9 cellular contexts compared by ENCODE assay signal in genomic region chr3:50319872-50320625, GRCh38. TPM values are rescaled to one million over a fixed set of nuclear protein-coding genes. Genes with fewer than 3 reads are reported as not detected.
DNase-seq lines count a peak whose midpoint lies in the region; ATAC-seq and TF ChIP-seq lines count a peak whose summit lies in the region.
"Had no signal": no experiment of that assay in that cellular context is flagged by ENCODE, and none has a peak within 500 bp of the region (broad histone marks: within the 10 kb centered on the region; RNA-seq: fewer than 3 reads in every experiment).

No MANE protein-coding gene starts in this region.

- 71% methylated on average over 26 of the region's 30 CpGs for WGBS in mammary epithelial cell (ENCODE audit: low coverage, missing lambda C conversion rate)

- H3K36me3 ChIP-seq in mammary epithelial cell (ENCODE audit: insufficient read depth, low read length) (no peaks in the 10 kb centered on the region), upper lobe of right lung (peaks cover 33% of the 10 kb centered on the region)

- no peaks in the 10 kb centered on the region for H3K9me3 ChIP-seq in mammary epithelial cell (replicated peaks; ENCODE audit: insufficient read depth, low read length)
- no peaks in the 10 kb centered on the region for H3K9me3 ChIP-seq in upper lobe of right lung

- no peaks in the 10 kb centered on the region for H3K9me3 Mint-ChIP-seq in activated naive CD4-positive, alpha-beta T cell treated with anti-CD3 and anti-CD28 coated beads for 36 hours
- no peaks in the 10 kb centered on the region for H3K9me3 Mint-ChIP-seq in activated naive CD4-positive, alpha-beta T cell treated with anti-CD3 and anti-CD28 coated beads, Interleukin-2, amount 50 U/mL, for 72 hours
- H3K9me3 Mint-ChIP-seq in memory B cell, result no peaks in the 10 kb centered on the region

- CTCF ChIA-PET in activated naive CD4-positive, alpha-beta T cell treated with anti-CD3 and anti-CD28 coated beads for 36 hours (lab: Charles Lee), result interaction anchor here (0.6 to 3.0 kb wide), 3 partner anchors 12 to 20 kb away, joined by 3 to 12 read pairs (median 3); partner anchors contain the start of genes HYAL3 and NAA80
- CTCF ChIA-PET in mammary epithelial cell (lab: Charles Lee; ENCODE audit: low non-redundant PET), result no interaction called here

- H3K4me1 Mint-ChIP-seq in activated naive CD4-positive, alpha-beta T cell treated with anti-CD3 and anti-CD28 coated beads for 36 hours (ENCODE audit: low read depth), result peaks cover 37% of the 10 kb centered on the region
- peaks cover 42% of the 10 kb centered on the region for H3K4me1 Mint-ChIP-seq in memory B cell

- ATAC-seq in activated naive CD4-positive, alpha-beta T cell treated with anti-CD3 and anti-CD28 coated beads, Interleukin-2, amount 50 U/mL, for 72 hours, result no peak
- ATAC-seq in memory B cell (ENCODE audit: low read depth), result no peak
- ATAC-seq in upper lobe of right lung, result no peak
- no peak for ATAC-seq in GM21576 (IDR thresholded peaks at IDR 0.05; ENCODE audit: unreplicated experiment)

- in situ Hi-C loops in mammary epithelial cell (cut with MboI; ENCODE audit: low sequenced_read_pairs in 2 of 2), result loop anchor here in 1 of 2 donors (10.0 kb wide), 1 partner anchor 45 kb away; the partner anchor contains the start of gene LSMEM2

- no peaks in the 10 kb centered on the region for H3K27me3 Mint-ChIP-seq in activated naive CD4-positive, alpha-beta T cell treated with anti-CD3 and anti-CD28 coated beads for 36 hours (ENCODE audit: low read depth)
- no peaks in the 10 kb centered on the region for H3K27me3 Mint-ChIP-seq in memory B cell

- H3K79me2 ChIP-seq in mammary epithelial cell (ENCODE audit: insufficient read depth, low read length), result peaks cover 35% of the 10 kb centered on the region

- intact Hi-C loops in activated naive CD4-positive, alpha-beta T cell treated with anti-CD3 and anti-CD28 coated beads for 36 hours (cut with micrococcal nuclease), result loop anchor here (5.0 kb wide), 1 partner anchor 128 kb away; the partner anchor contains the start of gene GNAT1
- intact Hi-C loops in mammary epithelial cell (cut with micrococcal nuclease), result no loop called here
- intact Hi-C loops in upper lobe of right lung (cut with DNase I), result no loop called here

- peak overlapping the region; percentile 93 for H2AFZ ChIP-seq in mammary epithelial cell (ENCODE audit: low read depth, low read length)

- no peak for DNase-seq in activated naive CD4-positive, alpha-beta T cell treated with anti-CD3 and anti-CD28 coated beads for 36 hours
- no peak for DNase-seq in activated naive CD4-positive, alpha-beta T cell treated with anti-CD3 and anti-CD28 coated beads, Interleukin-2, amount 50 U/mL, for 72 hours (ENCODE audit: low spot score in 2 of 2)
- DNase-seq in mammary epithelial cell, result no peak
- no peak for DNase-seq in memory B cell (ENCODE audit: low spot score in 2 of 2)
- no peak for DNase-seq in upper lobe of right lung
- no peak for DNase-seq in NCI-H774 (lab: John Stamatoyannopoulos, UW)
- no peak for DNase-seq in NCI-H345 (lab: John Stamatoyannopoulos, UW)
- DNase-seq: cortex of kidney had no signal

- peak overlapping the region; percentile 43 to 72 (median 64) for H3K4me3 ChIP-seq in mammary epithelial cell (replicated peaks in 1 of 3; ENCODE audit: insufficient read depth in 1 of 3, low read depth in 2 of 3, low read length in 3 of 3)
- H3K4me3 ChIP-seq in upper lobe of right lung, result peak overlapping the region; percentile 66

- H3K27ac ChIP-seq in mammary epithelial cell (ENCODE audit: insufficient read depth, low read depth, low read length), result peak overlapping the region; percentile 98
- H3K27ac ChIP-seq in upper lobe of right lung, result peak overlapping the region; percentile 98

- no peaks in the 10 kb centered on the region for H4K20me1 ChIP-seq in mammary epithelial cell (ENCODE audit: insufficient read depth, low read length)

- H3K27me3 ChIP-seq in mammary epithelial cell (ENCODE audit: insufficient read depth, low read length), result no peaks in the 10 kb centered on the region
- H3K27me3 ChIP-seq in upper lobe of right lung, result no peaks in the 10 kb centered on the region

- H3K27ac Mint-ChIP-seq in activated naive CD4-positive, alpha-beta T cell treated with anti-CD3 and anti-CD28 coated beads for 36 hours, result no peak overlapping the region
- H3K27ac Mint-ChIP-seq in activated naive CD4-positive, alpha-beta T cell treated with anti-CD3 and anti-CD28 coated beads, Interleukin-2, amount 50 U/mL, for 72 hours, result peak overlapping the region in 1 of 2 donors; percentile 76
- peak overlapping the region; percentile 72 for H3K27ac Mint-ChIP-seq in memory B cell

- peak overlapping the region; percentile 86 for H3K4me3 Mint-ChIP-seq in activated naive CD4-positive, alpha-beta T cell treated with anti-CD3 and anti-CD28 coated beads for 36 hours
- peak overlapping the region; percentile 91 for H3K4me3 Mint-ChIP-seq in memory B cell

- dilution Hi-C loops in mammary epithelial cell (cut with HindIII; ENCODE audit: low sequenced_read_pairs), result no loop called here

- no peak for TF ChIP-seq CTCF in mammary epithelial cell (conservative IDR thresholded peaks at IDR 0.05 in 1 of 2, IDR thresholded peaks at IDR 0.05 in 1 of 2; ENCODE audit: extremely low read depth in 1 of 2, insufficient read depth in 1 of 2, low read depth in 1 of 2, low read length in 2 of 2)
- TF ChIP-seq CTCF in upper lobe of right lung (IDR thresholded peaks at IDR 0.05), result no peak

- peak overlapping the region; percentile 95 for H3K4me2 ChIP-seq in mammary epithelial cell (ENCODE audit: insufficient read depth, low read depth, low read length)

- H3K4me1 ChIP-seq in mammary epithelial cell (ENCODE audit: insufficient read depth, low read length), result peaks cover 58% of the 10 kb centered on the region
- H3K4me1 ChIP-seq in upper lobe of right lung, result peaks cover 76% of the 10 kb centered on the region

- H3K36me3 Mint-ChIP-seq in activated naive CD4-positive, alpha-beta T cell treated with anti-CD3 and anti-CD28 coated beads for 36 hours (ENCODE audit: low read depth), result no peaks in the 10 kb centered on the region
- no peaks in the 10 kb centered on the region for H3K36me3 Mint-ChIP-seq in activated naive CD4-positive, alpha-beta T cell treated with anti-CD3 and anti-CD28 coated beads, Interleukin-2, amount 50 U/mL, for 72 hours
- H3K36me3 Mint-ChIP-seq in memory B cell, result no peaks in the 10 kb centered on the region

- H3K9ac ChIP-seq in mammary epithelial cell (ENCODE audit: insufficient read depth, low read length), result peak overlapping the region; percentile 91

- BruUV-seq in mammary epithelial cell (replicated peaks; lab: Mats Ljungman, UMichigan), result no TSS peak

RNA-seq across cellular contexts. Expression of gene HYAL2, which starts 2.5 kb away (rescaled TPM):
- 1 to 10 TPM; 1.5 to 2.1 TPM for total RNA-seq in activated naive CD4-positive, alpha-beta T cell treated with anti-CD3 and anti-CD28 coated beads for 36 hours
- 1 to 10 TPM; 4.2 to 6.1 TPM for total RNA-seq in activated naive CD4-positive, alpha-beta T cell treated with anti-CD3 and anti-CD28 coated beads, Interleukin-2, amount 50 U/mL, for 72 hours
- 10 to 100 TPM; 37.0 to 65.5 TPM for total RNA-seq in mammary epithelial cell
- polyA plus RNA-seq in mammary epithelial cell, result 77.9 TPM
- 56.5 TPM for polyA minus RNA-seq in mammary epithelial cell
- total RNA-seq in upper lobe of right lung, result 303 TPM

RNA-seq across cellular contexts. Expression of gene TUSC2, which starts 8.0 kb away (rescaled TPM):
- total RNA-seq in activated naive CD4-positive, alpha-beta T cell treated with anti-CD3 and anti-CD28 coated beads for 36 hours, result 10 to 100 TPM; 14.1 to 14.4 TPM
- 10 to 100 TPM; 10.7 to 20.1 TPM for total RNA-seq in activated naive CD4-positive, alpha-beta T cell treated with anti-CD3 and anti-CD28 coated beads, Interleukin-2, amount 50 U/mL, for 72 hours
- total RNA-seq in mammary epithelial cell (10 to 100 TPM; 22.0 to 22.4 TPM), upper lobe of right lung (29.2 TPM)
- 34.4 TPM for polyA plus RNA-seq in mammary epithelial cell
- 27.6 TPM for polyA minus RNA-seq in mammary epithelial cell

RNA-seq across cellular contexts. Expression of gene HYAL1, which starts 16.7 kb away (rescaled TPM):
- not detected for total RNA-seq in activated naive CD4-positive, alpha-beta T cell treated with anti-CD3 and anti-CD28 coated beads for 36 hours
- under 1 TPM in 1 of 2 donors, not detected in 1; 0.39 TPM for total RNA-seq in activated naive CD4-positive, alpha-beta T cell treated with anti-CD3 and anti-CD28 coated beads, Interleukin-2, amount 50 U/mL, for 72 hours
- total RNA-seq in mammary epithelial cell (under 1 TPM; 0.17 to 0.40 TPM), upper lobe of right lung (78.8 TPM)
- polyA plus RNA-seq in mammary epithelial cell, result 2.5 TPM
- polyA minus RNA-seq in mammary epithelial cell, result 7.8 TPM

RNA-seq across cellular contexts. Expression of gene RASSF1, which starts 20.6 kb away (rescaled TPM):
- 10 to 100 TPM; 37.5 to 38.5 TPM for total RNA-seq in activated naive CD4-positive, alpha-beta T cell treated with anti-CD3 and anti-CD28 coated beads for 36 hours
- 10 to 100 TPM; 68.3 to 83.1 TPM for total RNA-seq in activated naive CD4-positive, alpha-beta T cell treated with anti-CD3 and anti-CD28 coated beads, Interleukin-2, amount 50 U/mL, for 72 hours
- total RNA-seq in mammary epithelial cell (10 to 100 TPM in 1 of 2 donors, 1 to 10 TPM in 1; 9.2 to 23.3 TPM), upper lobe of right lung (39.1 TPM)
- polyA plus RNA-seq in mammary epithelial cell, result 29.2 TPM
- polyA minus RNA-seq in mammary epithelial cell, result 3.3 TPM

RNA-seq across cellular contexts. Expression of gene HYAL3, which starts 20.8 kb away (rescaled TPM):
- under 1 TPM; 0.74 to 0.88 TPM for total RNA-seq in activated naive CD4-positive, alpha-beta T cell treated with anti-CD3 and anti-CD28 coated beads for 36 hours
- total RNA-seq in activated naive CD4-positive, alpha-beta T cell treated with anti-CD3 and anti-CD28 coated beads, Interleukin-2, amount 50 U/mL, for 72 hours, result 1 to 10 TPM; 4.3 to 6.6 TPM
- total RNA-seq in mammary epithelial cell (10 to 100 TPM in 1 of 2 donors, 1 to 10 TPM in 1; 9.7 to 12.7 TPM), upper lobe of right lung (2.8 TPM)
- 23.8 TPM for polyA plus RNA-seq in mammary epithelial cell
- polyA minus RNA-seq in mammary epithelial cell, result 12.6 TPM

Comparison
In these comparisons a context has a peak if more than half of its experiments do, and no peak if none do; other contexts are left out.
1. RNA of gene HYAL2, which starts 2.5 kb away (total RNA-seq): 303 TPM in upper lobe of right lung (single experiment) and 37.0 to 65.5 TPM in mammary epithelial cell; 4.2 to 6.1 TPM in activated naive CD4-positive, alpha-beta T cell treated with anti-CD3 and anti-CD28 coated beads, Interleukin-2, amount 50 U/mL, for 72 hours and 1.5 to 2.1 TPM in activated naive CD4-positive, alpha-beta T cell treated with anti-CD3 and anti-CD28 coated beads for 36 hours; every median in the first group is over 4 times any median in the second.
2. RNA of gene HYAL1, which starts 16.7 kb away (total RNA-seq): 78.8 TPM in upper lobe of right lung (single experiment); 0.17 to 0.40 TPM in mammary epithelial cell, 0.39 TPM in activated naive CD4-positive, alpha-beta T cell treated with anti-CD3 and anti-CD28 coated beads, Interleukin-2, amount 50 U/mL, for 72 hours and not detected in activated naive CD4-positive, alpha-beta T cell treated with anti-CD3 and anti-CD28 coated beads for 36 hours; every median in the first group is over 10 times any median in the second.